26 cellular contexts compared by ENCODE assay signal in genomic region chr10:98599032-98599610, GRCh38.
"Had no signal": no experiment of that assay in that cellular context is flagged by ENCODE, and none has a peak within 500 bp of the region (broad histone marks: within the 10 kb centered on the region; RNA-seq: fewer than 3 reads in every experiment).

No MANE protein-coding gene starts in this region.

- H3K4me1 Mint-ChIP-seq: activated CD4-positive, alpha-beta T cell treated with anti-CD3 and anti-CD28 coated beads, Interleukin-2, amount 10 ng/mL, durations not matched to agents 7 days and 5 days; activated T-helper 17 cell treated with anti-CD3 and anti-CD28 coated beads, Interleukin-2, amount 50 U/mL, for 72 hours; WTC11 had no signal

- H3K4me3 Mint-ChIP-seq: activated CD4-positive, alpha-beta T cell treated with anti-CD3 and anti-CD28 coated beads, Interleukin-2, amount 10 ng/mL, durations not matched to agents 7 days and 5 days; activated CD8-positive, alpha-beta T cell treated with anti-CD3 and anti-CD28 coated beads for 36 hours; activated naive CD8-positive, alpha-beta T cell; activated T-cell treated with anti-CD3 and anti-CD28 coated beads, Interleukin-2, amount 50 U/mL, for 4 hours; activated T-helper 17 cell treated with anti-CD3 and anti-CD28 coated beads, Interleukin-2, amount 50 U/mL, for 72 hours; effector memory CD8-positive, alpha-beta T cell; WTC11 had no signal

- H3K27ac Mint-ChIP-seq: activated CD4-positive, alpha-beta T cell treated with anti-CD3 and anti-CD28 coated beads, Interleukin-2, amount 10 ng/mL, durations not matched to agents 7 days and 5 days; activated CD8-positive, alpha-beta T cell treated with anti-CD3 and anti-CD28 coated beads for 36 hours; activated naive CD8-positive, alpha-beta T cell; activated T-helper 17 cell treated with anti-CD3 and anti-CD28 coated beads, Interleukin-2, amount 50 U/mL, for 72 hours; effector memory CD8-positive, alpha-beta T cell; WTC11 had no signal

- DNase-seq: activated CD4-positive, alpha-beta T cell treated with anti-CD3 and anti-CD28 coated beads for 1 hour; activated CD4-positive, alpha-beta T cell treated with anti-CD3 and anti-CD28 coated beads for 4 hours; activated CD4-positive, alpha-beta T cell treated with anti-CD3 and anti-CD28 coated beads, Interleukin-2, amount 10 ng/mL, durations not matched to agents 7 days and 5 days; activated CD4-positive, alpha-beta T cell treated with anti-CD3 and anti-CD28 coated beads, Interleukin-2, amount 50 U/mL, for 4 hours; activated CD8-positive, alpha-beta memory T cell treated with anti-CD3 and anti-CD28 coated beads for 24 hours; activated CD8-positive, alpha-beta T cell treated with anti-CD3 and anti-CD28 coated beads for 36 hours; activated effector memory CD4-positive, alpha-beta T cell treated with Interleukin-2 at 50 U/mL for 16 hours; activated gamma-delta T cell treated with Interleukin-2 at 50 U/mL for 16 hours; activated naive CD4-positive, alpha-beta T cell treated with anti-CD3 and anti-CD28 coated beads, Interleukin-2, amount 50 U/mL, for 16 hours; activated naive CD4-positive, alpha-beta T cell treated with Interleukin-2 at 50 U/mL for 16 hours; activated T-cell treated with anti-CD3 and anti-CD28 coated beads, Interleukin-2, amount 50 U/mL, for 4 hours; amniotic stem cell; anterior cingulate cortex; brain microvascular endothelial cell; cortex of kidney; dermis blood vessel endothelial cell; effector CD4-positive, alpha-beta T cell; effector memory CD8-positive, alpha-beta T cell; erythroblast; esophagus squamous epithelium; foreskin melanocyte; T-helper 2 cell had no signal

- H3K27ac ChIP-seq: brain microvascular endothelial cell, esophagus squamous epithelium, gastroesophageal sphincter had no signal

- ATAC-seq: activated CD8-positive, alpha-beta T cell treated with anti-CD3 and anti-CD28 coated beads for 36 hours; activated T-helper 17 cell treated with anti-CD3 and anti-CD28 coated beads, Interleukin-2, amount 50 U/mL, for 72 hours; effector memory CD8-positive, alpha-beta T cell; gastroesophageal sphincter; WTC11 had no signal

- H3K27me3 Mint-ChIP-seq: activated CD8-positive, alpha-beta T cell treated with anti-CD3 and anti-CD28 coated beads for 36 hours had no signal
